ENCODE assay signal across 20 cellular contexts in genomic region chr16:78606572-78606971, GRCh38.
A peak's percentile ranks its signal among the peaks of the same experiment; 100 is the strongest.
DNase-seq lines count a peak whose midpoint lies in the region; TF ChIP-seq lines count a peak whose summit lies in the region.
"Had no signal": no experiment of that assay in that cellular context is flagged by ENCODE, and none has a peak within 500 bp of the region (broad histone marks: within the 10 kb centered on the region; RNA-seq: fewer than 3 reads in every experiment).

No MANE protein-coding gene starts in this region.

- no peaks in the 10 kb centered on the region for H3K36me3 ChIP-seq in vagina
- H3K36me3 ChIP-seq: BE2C, brain microvascular endothelial cell, heart right ventricle, thoracic aorta had no signal

- no peak for TF ChIP-seq POLR2A in vagina (IDR thresholded peaks at IDR 0.05)

- no peak overlapping the region for H3K4me3 ChIP-seq in vagina
- H3K4me3 ChIP-seq: coronary artery, heart right ventricle, thoracic aorta had no signal

- peaks cover 11% of the 10 kb centered on the region for H3K4me1 ChIP-seq in vagina
- H3K4me1 ChIP-seq: BE2C had no signal

- no peaks in the 10 kb centered on the region for H3K27me3 ChIP-seq in vagina
- H3K27me3 ChIP-seq: BE2C, brain microvascular endothelial cell, heart right ventricle had no signal

- intact Hi-C loops in vagina (cut with DNase I), result no loop called here

- peaks cover 4% of the 10 kb centered on the region for H3K27me3 Mint-ChIP-seq in type B pancreatic cell
- H3K27me3 Mint-ChIP-seq in mesothelial cell of epicardium (ENCODE audit: low read depth), result no peaks in the 10 kb centered on the region
- H3K27me3 Mint-ChIP-seq: activated naive CD8-positive, alpha-beta T cell treated with anti-CD3 and anti-CD28 coated beads, Interleukin-2, amount 10 ng/mL, durations not matched to agents 7 days and 5 days had no signal

- H3K9me3 Mint-ChIP-seq in type B pancreatic cell, result no peaks in the 10 kb centered on the region
- no peaks in the 10 kb centered on the region for H3K9me3 Mint-ChIP-seq in mesothelial cell of epicardium
- H3K9me3 Mint-ChIP-seq: activated naive CD8-positive, alpha-beta T cell treated with anti-CD3 and anti-CD28 coated beads, Interleukin-2, amount 10 ng/mL, durations not matched to agents 7 days and 5 days had no signal

- no peak for TF ChIP-seq CTCF in vagina (IDR thresholded peaks at IDR 0.05)
- no peak for TF ChIP-seq CTCF in type B pancreatic cell (conservative IDR thresholded peaks at IDR 0.05)
- TF ChIP-seq CTCF in mesothelial cell of epicardium (IDR thresholded peaks at IDR 0.05; ENCODE audit: unreplicated experiment), result no peak

- peak overlapping the region; percentile 28 for H3K27ac ChIP-seq in vagina
- H3K27ac ChIP-seq: 22Rv1, brain microvascular endothelial cell, coronary artery, thoracic aorta had no signal

- DNase-seq in DMS153 (lab: John Stamatoyannopoulos, UW) (peak; percentile 36), DMS153 treated with DMSO at 0.1 percent for 48 hours (lab: John Stamatoyannopoulos, UW; ENCODE audit: unreplicated experiment) (no peak), NCI-H345 treated with DMSO at 0.1 percent for 48 hours (lab: John Stamatoyannopoulos, UW; ENCODE audit: unreplicated experiment) (peak; percentile 9), globus pallidus (ENCODE audit: low spot score) (peak; percentile 29), vagina (ENCODE audit: extremely low spot score in 2 of 2) (no peak), CD1c-positive myeloid dendritic cell (ENCODE audit: extremely low spot score) (no peak), type B pancreatic cell (ENCODE audit: extremely low spot score, unreplicated experiment) (no peak), mesothelial cell of epicardium (ENCODE audit: low spot score in 2 of 2, unreplicated experiment in 2 of 2) (no peak)
- DNase-seq: activated CD4-positive, alpha-beta T cell treated with anti-CD3 and anti-CD28 coated beads for 1 hour; activated naive CD8-positive, alpha-beta T cell treated with anti-CD3 and anti-CD28 coated beads, Interleukin-2, amount 10 ng/mL, durations not matched to agents 7 days and 5 days; BE2C; brain microvascular endothelial cell; HCEC 1CT; heart right ventricle; MM.1S; NCI-H2081 treated with DMSO at 0.1 percent for 48 hours; SK-N-SH had no signal

- no peaks in the 10 kb centered on the region for H3K36me3 Mint-ChIP-seq in type B pancreatic cell
- no peaks in the 10 kb centered on the region for H3K36me3 Mint-ChIP-seq in mesothelial cell of epicardium
- H3K36me3 Mint-ChIP-seq: activated naive CD8-positive, alpha-beta T cell treated with anti-CD3 and anti-CD28 coated beads, Interleukin-2, amount 10 ng/mL, durations not matched to agents 7 days and 5 days had no signal

- no peak overlapping the region for H3K27ac Mint-ChIP-seq in type B pancreatic cell
- no peak overlapping the region for H3K27ac Mint-ChIP-seq in mesothelial cell of epicardium
- H3K27ac Mint-ChIP-seq: activated naive CD8-positive, alpha-beta T cell treated with anti-CD3 and anti-CD28 coated beads, Interleukin-2, amount 10 ng/mL, durations not matched to agents 7 days and 5 days had no signal

- no peaks in the 10 kb centered on the region for H3K9me3 ChIP-seq in vagina
- H3K9me3 ChIP-seq: BE2C, heart right ventricle, SK-N-SH, thoracic aorta had no signal

- H3K4me3 Mint-ChIP-seq in type B pancreatic cell, result no peak overlapping the region
- no peak overlapping the region for H3K4me3 Mint-ChIP-seq in mesothelial cell of epicardium
- H3K4me3 Mint-ChIP-seq: activated naive CD8-positive, alpha-beta T cell treated with anti-CD3 and anti-CD28 coated beads, Interleukin-2, amount 10 ng/mL, durations not matched to agents 7 days and 5 days had no signal

- peaks cover 52% of the 10 kb centered on the region for H3K4me1 Mint-ChIP-seq in type B pancreatic cell (ENCODE audit: unreplicated experiment)
- H3K4me1 Mint-ChIP-seq in mesothelial cell of epicardium, result peaks cover 47% of the 10 kb centered on the region
- H3K4me1 Mint-ChIP-seq: activated naive CD8-positive, alpha-beta T cell treated with anti-CD3 and anti-CD28 coated beads, Interleukin-2, amount 10 ng/mL, durations not matched to agents 7 days and 5 days had no signal

Comparison
In these comparisons a context has a peak if more than half of its experiments do, and no peak if none do; other contexts are left out.
1. DNase-seq: peak in DMS153 (single experiment), NCI-H345 treated with DMSO at 0.1 percent for 48 hours (single experiment) and globus pallidus (single experiment); none in DMS153 treated with DMSO at 0.1 percent for 48 hours (single experiment), vagina (0 of 2), CD1c-positive myeloid dendritic cell (single experiment), type B pancreatic cell (single experiment) and mesothelial cell of epicardium (0 of 2).